Comparison of ENCODE assay signal across 1 cellular context in the genomic region with DNA sequence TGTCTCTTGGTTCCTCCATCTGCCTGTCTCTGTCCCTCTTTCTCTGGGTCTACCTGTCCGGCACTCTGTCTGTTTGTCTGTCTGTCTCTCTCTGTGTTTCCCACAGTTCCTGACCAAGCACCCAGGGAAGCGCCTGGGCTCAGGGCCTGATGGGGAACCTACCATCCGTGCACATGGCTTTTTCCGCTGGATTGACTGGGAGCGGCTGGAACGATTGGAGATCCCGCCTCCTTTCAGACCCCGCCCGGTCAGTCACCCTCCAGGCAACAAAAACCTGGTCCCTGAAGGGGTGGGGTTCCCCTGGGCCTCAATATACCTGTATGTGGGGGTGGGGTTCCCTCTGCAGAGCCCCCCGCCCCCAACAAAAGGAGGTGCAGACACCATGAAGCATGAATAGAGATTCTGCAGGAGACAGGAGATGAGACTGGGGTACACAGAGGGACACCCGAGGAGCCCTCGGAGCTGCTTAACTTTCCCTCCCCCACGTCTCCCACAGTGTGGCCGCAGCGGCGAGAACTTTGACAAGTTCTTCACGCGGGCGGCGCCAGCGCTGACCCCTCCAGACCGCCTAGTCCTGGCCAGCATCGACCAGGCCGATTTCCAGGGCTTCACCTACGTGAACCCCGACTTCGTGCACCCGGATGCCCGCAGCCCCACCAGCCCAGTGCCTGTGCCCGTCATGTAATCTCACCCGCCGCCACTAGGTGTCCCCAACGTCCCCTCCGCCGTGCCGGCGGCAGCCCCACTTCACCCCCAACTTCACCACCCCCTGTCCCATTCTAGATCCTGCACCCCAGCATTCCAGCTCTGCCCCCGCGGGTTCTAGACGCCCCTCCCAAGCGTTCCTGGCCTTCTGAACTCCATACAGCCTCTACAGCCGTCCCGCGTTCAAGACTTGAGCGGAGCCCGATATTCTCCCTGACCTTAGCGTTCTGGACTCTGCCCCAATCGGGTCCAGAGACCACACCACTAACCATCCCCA.
A peak's percentile ranks its signal among the peaks of the same experiment; 100 is the strongest.
TF ChIP-seq lines count a peak whose summit lies in the region.

No MANE protein-coding gene starts in this region.

TF ChIP-seq in HEK293, 187 proteins besides CTCF, POLR2A, EP300 and RAD21 (continued from another document):
- TF ChIP-seq, protein P1, sequence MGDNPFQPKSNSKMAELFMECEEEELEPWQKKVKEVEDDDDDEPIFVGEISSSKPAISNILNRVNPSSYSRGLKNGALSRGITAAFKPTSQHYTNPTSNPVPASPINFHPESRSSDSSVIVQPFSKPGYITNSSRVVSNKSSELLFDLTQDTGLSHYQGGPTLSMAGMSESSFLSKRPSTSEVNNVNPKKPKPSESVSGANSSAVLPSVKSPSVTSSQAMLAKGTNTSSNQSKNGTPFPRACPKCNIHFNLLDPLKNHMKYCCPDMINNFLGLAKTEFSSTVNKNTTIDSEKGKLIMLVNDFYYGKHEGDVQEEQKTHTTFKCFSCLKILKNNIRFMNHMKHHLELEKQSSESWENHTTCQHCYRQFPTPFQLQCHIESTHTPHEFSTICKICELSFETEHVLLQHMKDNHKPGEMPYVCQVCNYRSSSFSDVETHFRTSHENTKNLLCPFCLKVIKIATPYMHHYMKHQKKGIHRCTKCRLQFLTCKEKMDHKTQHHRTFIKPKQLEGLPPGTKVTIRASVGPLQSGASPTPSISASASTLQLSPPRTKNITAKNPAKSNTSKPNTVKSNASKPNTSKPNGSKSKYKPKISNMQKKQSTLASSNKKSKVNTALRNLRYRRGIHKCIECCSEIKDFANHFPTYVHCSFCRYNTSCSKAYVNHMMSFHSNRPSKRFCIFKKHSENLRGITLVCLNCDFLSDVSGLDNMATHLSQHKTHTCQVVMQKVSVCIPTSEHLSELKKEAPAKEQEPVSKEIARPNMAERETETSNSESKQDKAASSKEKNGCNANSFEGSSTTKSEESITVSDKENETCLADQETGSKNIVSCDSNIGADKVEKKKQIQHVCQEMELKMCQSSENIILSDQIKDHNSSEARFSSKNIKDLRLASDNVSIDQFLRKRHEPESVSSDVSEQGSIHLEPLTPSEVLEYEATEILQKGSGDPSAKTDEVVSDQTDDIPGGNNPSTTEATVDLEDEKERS (tag by site-specific recombination; IDR thresholded peaks at IDR 0.05), result no peak
- TF ChIP-seq ZNF707 (tag by site-specific recombination; IDR thresholded peaks at IDR 0.05) (no peak), ZBTB8A (tag by site-specific recombination; IDR thresholded peaks at IDR 0.05) (peak; percentile 27; the same call in 1 of the 2 replicates), GLIS2 (tag by site-specific recombination; IDR thresholded peaks at IDR 0.05) (peak; percentile 38; the same call in 1 of the 2 replicates)
- TF ChIP-seq, protein P2, sequence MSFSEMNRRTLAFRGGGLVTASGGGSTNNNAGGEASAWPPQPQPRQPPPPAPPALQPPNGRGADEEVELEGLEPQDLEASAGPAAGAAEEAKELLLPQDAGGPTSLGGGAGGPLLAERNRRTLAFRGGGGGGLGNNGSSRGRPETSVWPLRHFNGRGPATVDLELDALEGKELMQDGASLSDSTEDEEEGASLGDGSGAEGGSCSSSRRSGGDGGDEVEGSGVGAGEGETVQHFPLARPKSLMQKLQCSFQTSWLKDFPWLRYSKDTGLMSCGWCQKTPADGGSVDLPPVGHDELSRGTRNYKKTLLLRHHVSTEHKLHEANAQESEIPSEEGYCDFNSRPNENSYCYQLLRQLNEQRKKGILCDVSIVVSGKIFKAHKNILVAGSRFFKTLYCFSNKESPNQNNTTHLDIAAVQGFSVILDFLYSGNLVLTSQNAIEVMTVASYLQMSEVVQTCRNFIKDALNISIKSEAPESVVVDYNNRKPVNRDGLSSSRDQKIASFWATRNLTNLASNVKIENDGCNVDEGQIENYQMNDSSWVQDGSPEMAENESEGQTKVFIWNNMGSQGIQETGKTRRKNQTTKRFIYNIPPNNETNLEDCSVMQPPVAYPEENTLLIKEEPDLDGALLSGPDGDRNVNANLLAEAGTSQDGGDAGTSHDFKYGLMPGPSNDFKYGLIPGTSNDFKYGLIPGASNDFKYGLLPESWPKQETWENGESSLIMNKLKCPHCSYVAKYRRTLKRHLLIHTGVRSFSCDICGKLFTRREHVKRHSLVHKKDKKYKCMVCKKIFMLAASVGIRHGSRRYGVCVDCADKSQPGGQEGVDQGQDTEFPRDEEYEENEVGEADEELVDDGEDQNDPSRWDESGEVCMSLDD (tag by site-specific recombination; IDR thresholded peaks at IDR 0.05), result peak; percentile 89
